Comparison of ENCODE assay signal across 10 cellular contexts in the genomic region with DNA sequence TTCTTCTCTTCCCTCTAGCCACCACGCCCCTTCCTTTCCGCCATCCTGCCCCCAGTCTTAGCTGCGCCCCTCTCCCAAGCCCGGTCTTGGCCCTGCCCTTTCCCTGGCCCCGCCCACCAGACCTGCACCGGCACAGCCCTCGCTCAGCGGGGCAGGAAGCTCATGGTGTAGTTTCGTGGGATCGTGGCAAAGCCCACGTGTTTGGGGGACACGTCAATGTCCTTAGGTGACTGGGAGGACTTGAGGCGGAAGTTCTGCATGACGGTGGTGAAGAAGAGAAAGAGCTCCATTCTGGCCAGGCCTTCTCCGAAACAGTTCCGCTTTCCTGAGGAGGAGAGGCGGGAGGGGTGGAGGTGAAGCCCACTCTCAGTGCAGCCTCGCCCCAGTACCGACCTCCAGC. TPM values are rescaled to one million over a fixed set of nuclear protein-coding genes. Genes with fewer than 3 reads are reported as not detected.
DNase-seq lines count a peak whose midpoint lies in the region; ATAC-seq and TF ChIP-seq lines count a peak whose summit lies in the region.
"Not testable (repeated sequence)": the region's sequence is repeated elsewhere in the genome, so short reads cannot be mapped to it uniquely, and the experiment has no call there.
"Had no signal": no experiment of that assay in that cellular context is flagged by ENCODE, and none has a peak within 500 bp of the region (broad histone marks: within the 10 kb centered on the region; RNA-seq: fewer than 3 reads in every experiment).

No MANE protein-coding gene starts in this region.

- DNase-seq in NOMO-1 treated with dmso at 0.1 percent for 144 hours (lab: John Stamatoyannopoulos, UW; ENCODE audit: unreplicated experiment) (peak; percentile 38), lung (ENCODE audit: low spot score) (peak; percentile 69)
- peak; percentile 75 for DNase-seq in activated CD4-positive, alpha-beta T cell treated with anti-CD3 and anti-CD28 coated beads for 48 hours
- DNase-seq in effector memory CD8-positive, alpha-beta T cell = peak; percentile 70 to 78 (median 76)
- DNase-seq in stimulated activated CD4-positive, alpha-beta T cell treated with anti-CD3 and anti-CD28 coated beads, Interleukin-1b, Interleukin-23, amount 100 ng/mL, for 48 hours = peak; percentile 74
- peak; percentile 67 for DNase-seq in stimulated activated naive CD8-positive, alpha-beta T cell treated with anti-CD3 and anti-CD28 coated beads, Interleukin-15, Interleukin-2, amounts not matched to agents 100 U/mL and 50 U/mL, for 24 hours

- H3K4me1 Mint-ChIP-seq in activated T-helper 17 cell treated with anti-CD3 and anti-CD28 coated beads, Interleukin-2, amount 50 U/mL, for 72 hours = peaks cover 17% of the 10 kb centered on the region
- H3K4me1 Mint-ChIP-seq in effector memory CD8-positive, alpha-beta T cell (ENCODE audit: low read depth in 2 of 2) = peaks cover 19 to 28% of the 10 kb centered on the region in 2 donors

- ATAC-seq in activated T-helper 17 cell treated with anti-CD3 and anti-CD28 coated beads, Interleukin-2, amount 50 U/mL, for 72 hours (replicated peaks) = peak; percentile 100
- peak; percentile 93 for ATAC-seq in effector memory CD8-positive, alpha-beta T cell (replicated peaks)
- ATAC-seq in lung (ENCODE audit: insufficient read depth, low FRiP score) = peak; percentile 81
- ATAC-seq in stimulated activated naive CD8-positive, alpha-beta T cell treated with anti-CD3 and anti-CD28 coated beads, Interleukin-15, Interleukin-2, amounts not matched to agents 100 U/mL and 50 U/mL, for 24 hours = peak; percentile 97

- H3K4me1 ChIP-seq in ES-I3 (ENCODE audit: insufficient read depth, low read length); lung (ENCODE audit: control insufficient read depth in 2 of 2, insufficient read depth in 2 of 2, low read length in 2 of 2): not testable (repeated sequence)

- H3K4me3 ChIP-seq in lung = not testable (repeated sequence)

- H3K27me3 Mint-ChIP-seq in activated T-helper 17 cell treated with anti-CD3 and anti-CD28 coated beads, Interleukin-2, amount 50 U/mL, for 72 hours = not testable (repeated sequence)
- peaks cover 14 to 19% of the 10 kb centered on the region in 2 donors for H3K27me3 Mint-ChIP-seq in effector memory CD8-positive, alpha-beta T cell

- not testable (repeated sequence) for H3K36me3 ChIP-seq in ES-I3 (ENCODE audit: insufficient read depth, low read length); lung (ENCODE audit: control insufficient read depth in 2 of 2, insufficient read depth in 2 of 2, low read length in 2 of 2)

- not testable (repeated sequence) for H3K27me3 ChIP-seq in lung (ENCODE audit: control insufficient read depth, insufficient read depth)

- peak overlapping the region; percentile 84 for H3K27ac Mint-ChIP-seq in activated T-helper 17 cell treated with anti-CD3 and anti-CD28 coated beads, Interleukin-2, amount 50 U/mL, for 72 hours
- peak overlapping the region; percentile 89 to 90 for H3K27ac Mint-ChIP-seq in effector memory CD8-positive, alpha-beta T cell

- not testable (repeated sequence) for TF ChIP-seq CTCF in lung (IDR thresholded peaks at IDR 0.05; ENCODE audit: control extremely low read depth, extremely low read depth)

- peak overlapping the region; percentile 73 for H3K4me3 Mint-ChIP-seq in activated T-helper 17 cell treated with anti-CD3 and anti-CD28 coated beads, Interleukin-2, amount 50 U/mL, for 72 hours
- H3K4me3 Mint-ChIP-seq in effector memory CD8-positive, alpha-beta T cell = peak overlapping the region; percentile 65 to 74

- not testable (repeated sequence) for H3K9me3 ChIP-seq in ES-I3 (ENCODE audit: control insufficient read depth, insufficient read depth, low read length); lung (ENCODE audit: control insufficient read depth in 2 of 2, insufficient read depth in 1 of 2, low read length in 1 of 2)

- not testable (repeated sequence) for H3K9me3 Mint-ChIP-seq in activated T-helper 17 cell treated with anti-CD3 and anti-CD28 coated beads, Interleukin-2, amount 50 U/mL, for 72 hours; effector memory CD8-positive, alpha-beta T cell

- not testable (repeated sequence) for H3K27ac ChIP-seq in lung (ENCODE audit: low read depth in 1 of 2, low read length in 1 of 2)

- 2 to 6% methylated on average over 14 to 15 of the region's 19 CpGs for WGBS in lung, 2 donors

- H3K9ac ChIP-seq in ES-I3 (ENCODE audit: low read depth, low read length) = peak overlapping the region; percentile 30; the same call in 1 of the 2 replicates

- not testable (repeated sequence) for H3K36me3 Mint-ChIP-seq in activated T-helper 17 cell treated with anti-CD3 and anti-CD28 coated beads, Interleukin-2, amount 50 U/mL, for 72 hours (ENCODE audit: low read depth)
- H3K36me3 Mint-ChIP-seq in effector memory CD8-positive, alpha-beta T cell (ENCODE audit: insufficient read depth) = peaks cover 14% of the 10 kb centered on the region

RNA-seq across cellular contexts. Expression of gene CYP2A6, which starts 6.6 kb away (rescaled TPM):
- total RNA-seq in activated T-helper 17 cell treated with anti-CD3 and anti-CD28 coated beads, Interleukin-2, amount 50 U/mL, for 72 hours = not detected
- 1 to 10 TPM in 1 of 2 donors, under 1 TPM in 1; 0.97 to 1.7 TPM for total RNA-seq in lung
- under 1 TPM; 0.45 to 0.57 TPM for polyA plus RNA-seq in lung
- total RNA-seq: G401, PC-9 had no signal

RNA-seq across cellular contexts. Expression of gene CYP2A7, which starts 38.4 kb away (rescaled TPM):
- total RNA-seq in activated T-helper 17 cell treated with anti-CD3 and anti-CD28 coated beads, Interleukin-2, amount 50 U/mL, for 72 hours = not detected
- total RNA-seq in lung = 1 to 10 TPM in 1 of 2 donors, not detected in 1; 1.6 TPM
- polyA plus RNA-seq in lung = under 1 TPM; 0.11 to 0.14 TPM
- total RNA-seq: G401, PC-9 had no signal

RNA-seq across cellular contexts. Expression of gene EGLN2, which starts 44.7 kb away (rescaled TPM):
- total RNA-seq in activated T-helper 17 cell treated with anti-CD3 and anti-CD28 coated beads, Interleukin-2, amount 50 U/mL, for 72 hours = 10 to 100 TPM; 78.1 to 86.8 TPM
- 100 to 1,000 TPM; 130 to 157 TPM for total RNA-seq in lung
- polyA plus RNA-seq in lung = 100 to 1,000 TPM; 132 to 133 TPM
